Comparison of ENCODE assay signal across 18 cellular contexts in the genomic region with DNA sequence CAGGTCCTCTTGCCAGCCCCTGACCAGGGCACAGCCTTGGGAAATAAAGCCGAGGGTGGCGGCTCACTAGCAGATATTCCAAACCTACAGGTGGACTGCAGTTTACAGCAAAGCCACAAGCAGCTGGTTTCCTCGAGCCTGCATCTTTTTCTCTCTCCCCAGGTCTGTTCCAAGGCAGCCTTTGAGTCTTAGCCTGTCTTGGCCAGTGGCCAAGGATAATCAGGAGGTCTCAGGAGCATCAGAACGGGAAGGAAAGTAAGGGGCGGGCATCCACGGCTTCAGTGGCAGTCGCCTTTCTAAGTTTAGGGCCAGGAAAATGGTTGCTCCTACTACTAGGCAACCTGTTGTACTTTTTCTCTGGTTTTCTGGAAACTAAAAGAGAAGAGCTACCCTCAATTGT.
"Had no signal": no experiment of that assay in that cellular context is flagged by ENCODE, and none has a peak within 500 bp of the region (broad histone marks: within the 10 kb centered on the region; RNA-seq: fewer than 3 reads in every experiment).

No MANE protein-coding gene starts in this region.

- H3K4me3 Mint-ChIP-seq: activated naive CD4-positive, alpha-beta T cell treated with anti-CD3 and anti-CD28 coated beads, Interleukin-2, amount 50 U/mL, for 24 hours; mesothelial cell of epicardium; natural killer cell treated with Interleukin-12 subunit alpha and Interleukin-12 subunit beta and Interleukin-15 and Interleukin-18, amount 100 ng/mL, for 72 hours; stimulated activated naive CD8-positive, alpha-beta T cell treated with anti-CD3 and anti-CD28 coated beads, Interleukin-15, amount 100 ng/mL, for 72 hours; type B pancreatic cell had no signal

- H3K36me3 Mint-ChIP-seq: activated naive CD4-positive, alpha-beta T cell treated with anti-CD3 and anti-CD28 coated beads, Interleukin-2, amount 50 U/mL, for 24 hours; mesothelial cell of epicardium; natural killer cell treated with Interleukin-12 subunit alpha and Interleukin-12 subunit beta and Interleukin-15 and Interleukin-18, amount 100 ng/mL, for 72 hours; type B pancreatic cell had no signal

- ATAC-seq: left lobe of liver; natural killer cell treated with Interleukin-12 subunit alpha and Interleukin-12 subunit beta and Interleukin-15 and Interleukin-18, amount 100 ng/mL, for 72 hours; right lobe of liver; stimulated activated naive CD8-positive, alpha-beta T cell treated with anti-CD3 and anti-CD28 coated beads, Interleukin-15, amount 100 ng/mL, for 72 hours had no signal

- H3K27me3 ChIP-seq: cardiac muscle cell, right lobe of liver, testis had no signal

- H3K4me3 ChIP-seq: cardiac muscle cell, right lobe of liver, testis had no signal

- DNase-seq: activated CD4-positive, alpha-beta T cell treated with anti-CD3 and anti-CD28 coated beads for 1 hour; activated CD4-positive, alpha-beta T cell treated with anti-CD3 and anti-CD28 coated beads, Interleukin-2, amount 50 U/mL, for 4 hours; activated gamma-delta T cell; kidney; small intestine; stimulated activated CD4-positive, alpha-beta T cell treated with anti-CD3 and anti-CD28 coated beads, Interleukin-15, amount 100 ng/mL, for 24 hours; stimulated activated CD4-positive, alpha-beta T cell treated with anti-CD3 and anti-CD28 coated beads, Interleukin-2, amount 100 ng/mL, for 48 hours; stimulated activated naive CD8-positive, alpha-beta T cell treated with anti-CD3 and anti-CD28 coated beads, Interleukin-15, amount 100 ng/mL, for 72 hours; testis; WERI-Rb-1 had no signal

- H3K27me3 Mint-ChIP-seq: activated naive CD4-positive, alpha-beta T cell treated with anti-CD3 and anti-CD28 coated beads, Interleukin-2, amount 50 U/mL, for 24 hours; natural killer cell treated with Interleukin-12 subunit alpha and Interleukin-12 subunit beta and Interleukin-15 and Interleukin-18, amount 100 ng/mL, for 72 hours; stimulated activated naive CD8-positive, alpha-beta T cell treated with anti-CD3 and anti-CD28 coated beads, Interleukin-15, amount 100 ng/mL, for 72 hours had no signal

- H3K27ac Mint-ChIP-seq: activated naive CD4-positive, alpha-beta T cell treated with anti-CD3 and anti-CD28 coated beads, Interleukin-2, amount 50 U/mL, for 24 hours; mesothelial cell of epicardium; natural killer cell treated with Interleukin-12 subunit alpha and Interleukin-12 subunit beta and Interleukin-15 and Interleukin-18, amount 100 ng/mL, for 72 hours; type B pancreatic cell had no signal

- H3K9ac ChIP-seq: parathyroid adenoma had no signal

- H3K4me1 Mint-ChIP-seq: activated naive CD4-positive, alpha-beta T cell treated with anti-CD3 and anti-CD28 coated beads, Interleukin-2, amount 50 U/mL, for 24 hours; stimulated activated naive CD8-positive, alpha-beta T cell treated with anti-CD3 and anti-CD28 coated beads, Interleukin-15, amount 100 ng/mL, for 72 hours had no signal

- H3K9me3 ChIP-seq: right lobe of liver, testis had no signal

- H3K36me3 ChIP-seq: cardiac muscle cell, right lobe of liver, WERI-Rb-1 had no signal

- H2AFZ ChIP-seq: parathyroid adenoma had no signal

- H3K27ac ChIP-seq: cardiac muscle cell, parathyroid adenoma, right lobe of liver, testis, WERI-Rb-1 had no signal

- H3K79me2 ChIP-seq: parathyroid adenoma had no signal

- H3K4me1 ChIP-seq: parathyroid adenoma, right lobe of liver, testis had no signal

- H3K9me3 Mint-ChIP-seq: activated naive CD4-positive, alpha-beta T cell treated with anti-CD3 and anti-CD28 coated beads, Interleukin-2, amount 50 U/mL, for 24 hours; mesothelial cell of epicardium; natural killer cell treated with Interleukin-12 subunit alpha and Interleukin-12 subunit beta and Interleukin-15 and Interleukin-18, amount 100 ng/mL, for 72 hours; type B pancreatic cell had no signal
